Comparison of ENCODE assay signal across 8 cellular contexts in the genomic region with DNA sequence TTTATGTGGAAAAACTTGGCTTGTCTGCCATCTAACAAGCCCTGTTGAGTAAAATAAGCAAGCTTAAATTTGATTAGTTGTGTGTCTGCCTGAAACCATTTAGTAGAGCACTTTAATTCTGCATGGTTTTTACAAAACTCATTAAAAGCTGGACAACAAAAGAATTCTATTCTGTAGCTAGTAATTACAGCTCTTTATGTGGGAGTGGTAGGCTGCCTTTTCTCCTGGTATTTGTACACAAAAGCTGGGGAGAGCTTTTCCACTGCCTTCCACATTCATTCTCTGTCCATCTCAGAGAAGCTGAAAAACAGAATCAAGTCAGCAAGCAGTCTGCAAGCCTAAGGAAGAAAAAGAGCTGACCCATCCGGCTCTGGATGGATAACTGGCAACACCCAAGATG. TPM values are rescaled to one million over a fixed set of nuclear protein-coding genes. Genes with fewer than 3 reads are reported as not detected.
A peak's percentile ranks its signal among the peaks of the same experiment; 100 is the strongest.
DNase-seq lines count a peak whose midpoint lies in the region; ATAC-seq and TF ChIP-seq lines count a peak whose summit lies in the region.

No MANE protein-coding gene starts in this region.

- H3K4me2 ChIP-seq in GM23338 (peak overlapping the region; percentile 86), PC-3 (ENCODE audit: low read length) (peak overlapping the region; percentile 91)

- no peak overlapping the region for H3K27ac Mint-ChIP-seq in GM23338

- H3F3A ChIP-seq in GM23338 (replicated peaks; ENCODE audit: low read depth): peaks cover 4% of the 10 kb centered on the region; the same call in 1 of the 2 replicates
- H3F3A ChIP-seq in PC-3 (ENCODE audit: low read length, unreplicated experiment): peaks cover 17% of the 10 kb centered on the region

- peak overlapping the region; percentile 99 for H3K9ac ChIP-seq in PC-3 (ENCODE audit: low read length)
- H3K9ac ChIP-seq in rectal smooth muscle tissue (ENCODE audit: low read length): peak overlapping the region; percentile 28

- peak overlapping the region; percentile 94 for H3K4me3 Mint-ChIP-seq in GM23338

- H3K27me3 ChIP-seq in GM23338 (ENCODE audit: insufficient read depth): peaks cover 13% of the 10 kb centered on the region
- H3K27me3 ChIP-seq in PC-3 (ENCODE audit: low read length): no peaks in the 10 kb centered on the region
- H3K27me3 ChIP-seq in esophagus (ENCODE audit: control insufficient read depth in 1 of 2, insufficient read depth in 2 of 2, low read length in 2 of 2): no peaks in the 10 kb centered on the region
- H3K27me3 ChIP-seq in rectal smooth muscle tissue (ENCODE audit: control insufficient read depth, insufficient read depth, low read length): no peaks in the 10 kb centered on the region

- H3K4me3 ChIP-seq in GM23338: peak overlapping the region; percentile 80
- peak overlapping the region; percentile 88 for H3K4me3 ChIP-seq in PC-3 (ENCODE audit: low read length)
- peak overlapping the region; percentile 43 to 75 for H3K4me3 ChIP-seq in esophagus (ENCODE audit: low read depth in 1 of 2, low read length in 2 of 2)
- peak overlapping the region; percentile 72 for H3K4me3 ChIP-seq in rectal smooth muscle tissue (ENCODE audit: low read length)

- POLR2A ChIA-PET in PC-3 (lab: Charles Lee; ENCODE audit: unreplicated experiment): interaction anchor here (0.6 to 0.7 kb wide), 6 partner anchors 10 to 119 kb away, joined by 3 to 20 read pairs (median 4); no protein-coding TSS in a partner anchor
- POLR2A ChIA-PET in GM10248 (lab: Yijun Ruan, JAX): interaction anchor here (0.5 to 0.7 kb wide), 2 partner anchors 35 to 580 kb away, joined by 4 read pairs; no protein-coding TSS in a partner anchor

- ATAC-seq in GM23338 (no peak), PC-3 (no peak), HG03439 (IDR thresholded peaks at IDR 0.05; ENCODE audit: unreplicated experiment) (no peak), HG03280 (IDR thresholded peaks at IDR 0.05; ENCODE audit: unreplicated experiment) (no peak)

- H3K9me3 Mint-ChIP-seq in GM23338: no peaks in the 10 kb centered on the region; the same call in 1 of the 3 replicates

- intact Hi-C loops in PC-3 (cut with micrococcal nuclease): loop anchor here (5.0 kb wide), 1 partner anchor 270 kb away; no protein-coding TSS in a partner anchor

- H2AFZ ChIP-seq in GM23338 (no peak overlapping the region), PC-3 (ENCODE audit: low read length) (no peak overlapping the region)

- peaks cover 65% of the 10 kb centered on the region for H3K79me2 ChIP-seq in GM23338 (replicated peaks; ENCODE audit: insufficient read depth)
- H3K79me2 ChIP-seq in PC-3 (ENCODE audit: low read length): peaks cover 66% of the 10 kb centered on the region

- 7 to 25% methylated on average over 1 of the region's 1 CpG for WGBS in esophagus, 2 donors

- H3K9me2 ChIP-seq in GM23338 (ENCODE audit: insufficient read depth) (0 out of 2 replicates have a peak, but pooled peaks cover 3% of the 10 kb centered on the region), PC-3 (replicated peaks; ENCODE audit: low read length) (no peaks in the 10 kb centered on the region)

- DNase-seq in GM23338 (ENCODE audit: low spot score): no peak
- DNase-seq in PC-3: no peak
- DNase-seq in NCI-H526 treated with DMSO at 0.1 percent for 48 hours (lab: John Stamatoyannopoulos, UW): no peak
- DNase-seq in GM10248 (ENCODE audit: extremely low spot score): no peak

- peaks cover 48% of the 10 kb centered on the region for H3K4me1 Mint-ChIP-seq in GM23338

- CTCF ChIA-PET in PC-3 (lab: Charles Lee): interaction anchor here (0.7 to 1.4 kb wide), 2 partner anchors 32 to 318 kb away, joined by 4 to 5 read pairs; no protein-coding TSS in a partner anchor
- CTCF ChIA-PET in GM10248 (lab: Yijun Ruan, JAX): interaction anchor here (0.9 to 1.5 kb wide), 6 partner anchors 9 to 369 kb away, joined by 3 to 5 read pairs (median 4); no protein-coding TSS in a partner anchor

- H3K27ac ChIP-seq in GM23338 (ENCODE audit: low read depth) (no peak overlapping the region), PC-3 (ENCODE audit: low read length) (peak overlapping the region; percentile 98), esophagus (ENCODE audit: low read depth in 2 of 2, low read length in 1 of 2) (peak overlapping the region; percentile 74 to 88), rectal smooth muscle tissue (ENCODE audit: low read depth, low read length) (peak overlapping the region; percentile 87)

- no peak for TF ChIP-seq CTCF in GM23338 (conservative IDR thresholded peaks at IDR 0.05; ENCODE audit: low read depth in 2 of 2)
- TF ChIP-seq CTCF in PC-3 (conservative IDR thresholded peaks at IDR 0.05; ENCODE audit: low read depth, low read length): no peak
- TF ChIP-seq CTCF in GM10248 (IDR thresholded peaks at IDR 0.05; ENCODE audit: control extremely low read depth, extremely low read depth, low read depth, missing control alignments): no peak

- H3K4me1 ChIP-seq in GM23338 (ENCODE audit: insufficient read depth) (peaks cover 56% of the 10 kb centered on the region), PC-3 (ENCODE audit: insufficient read depth, low read length) (peaks cover 71% of the 10 kb centered on the region), esophagus (ENCODE audit: control insufficient read depth in 2 of 2, insufficient read depth in 2 of 2, low read length in 1 of 2) (no peaks in the 10 kb centered on the region), rectal smooth muscle tissue (ENCODE audit: control insufficient read depth, insufficient read depth, low read length) (peaks cover 14% of the 10 kb centered on the region)

- H3K27me3 Mint-ChIP-seq in GM23338 (ENCODE audit: insufficient read depth, low read depth, poor library complexity): peaks cover 11% of the 10 kb centered on the region

- H3K36me3 ChIP-seq in GM23338 (ENCODE audit: insufficient read depth) (peaks cover 12% of the 10 kb centered on the region; the same call in 1 of the 2 replicates), PC-3 (ENCODE audit: low read depth, low read length) (peaks cover 41% of the 10 kb centered on the region), esophagus (ENCODE audit: control insufficient read depth in 2 of 2, insufficient read depth in 2 of 2, low read length in 1 of 2) (peaks cover 0 to 5% of the 10 kb centered on the region in 2 donors), rectal smooth muscle tissue (ENCODE audit: control insufficient read depth, insufficient read depth, low read length) (no peaks in the 10 kb centered on the region)

- BruUV-seq in PC-3 (replicated peaks; lab: Mats Ljungman, UMichigan): no TSS peak

- peaks cover 11% of the 10 kb centered on the region; the same call in 1 of the 2 replicates for H4K20me1 ChIP-seq in GM23338 (replicated peaks; ENCODE audit: insufficient read depth)
- H4K20me1 ChIP-seq in PC-3 (ENCODE audit: low read length): peaks cover 49% of the 10 kb centered on the region

- H3K36me3 Mint-ChIP-seq in GM23338 (ENCODE audit: low read depth): peaks cover 38% of the 10 kb centered on the region

- no peaks in the 10 kb centered on the region for H3K9me3 ChIP-seq in PC-3 (ENCODE audit: low read length)
- H3K9me3 ChIP-seq in esophagus (ENCODE audit: control insufficient read depth in 2 of 2, insufficient read depth in 1 of 2, low read depth in 1 of 2, low read length in 1 of 2): no peaks in the 10 kb centered on the region

TF ChIP-seq in GM23338, 12 proteins besides CTCF, POLR2A, EP300 and RAD21:
- no peak for TF ChIP-seq EZH2phosphoT487 (IDR thresholded peaks at IDR 0.05; ENCODE audit: unreplicated experiment)
- no peak for TF ChIP-seq CREB1 (CRISPR knock-in tag; IDR thresholded peaks at IDR 0.05; ENCODE audit: low read depth)
- TF ChIP-seq ZNF331 (CRISPR knock-in tag; IDR thresholded peaks at IDR 0.05; ENCODE audit: low read depth): no peak
- TF ChIP-seq, protein P1, sequence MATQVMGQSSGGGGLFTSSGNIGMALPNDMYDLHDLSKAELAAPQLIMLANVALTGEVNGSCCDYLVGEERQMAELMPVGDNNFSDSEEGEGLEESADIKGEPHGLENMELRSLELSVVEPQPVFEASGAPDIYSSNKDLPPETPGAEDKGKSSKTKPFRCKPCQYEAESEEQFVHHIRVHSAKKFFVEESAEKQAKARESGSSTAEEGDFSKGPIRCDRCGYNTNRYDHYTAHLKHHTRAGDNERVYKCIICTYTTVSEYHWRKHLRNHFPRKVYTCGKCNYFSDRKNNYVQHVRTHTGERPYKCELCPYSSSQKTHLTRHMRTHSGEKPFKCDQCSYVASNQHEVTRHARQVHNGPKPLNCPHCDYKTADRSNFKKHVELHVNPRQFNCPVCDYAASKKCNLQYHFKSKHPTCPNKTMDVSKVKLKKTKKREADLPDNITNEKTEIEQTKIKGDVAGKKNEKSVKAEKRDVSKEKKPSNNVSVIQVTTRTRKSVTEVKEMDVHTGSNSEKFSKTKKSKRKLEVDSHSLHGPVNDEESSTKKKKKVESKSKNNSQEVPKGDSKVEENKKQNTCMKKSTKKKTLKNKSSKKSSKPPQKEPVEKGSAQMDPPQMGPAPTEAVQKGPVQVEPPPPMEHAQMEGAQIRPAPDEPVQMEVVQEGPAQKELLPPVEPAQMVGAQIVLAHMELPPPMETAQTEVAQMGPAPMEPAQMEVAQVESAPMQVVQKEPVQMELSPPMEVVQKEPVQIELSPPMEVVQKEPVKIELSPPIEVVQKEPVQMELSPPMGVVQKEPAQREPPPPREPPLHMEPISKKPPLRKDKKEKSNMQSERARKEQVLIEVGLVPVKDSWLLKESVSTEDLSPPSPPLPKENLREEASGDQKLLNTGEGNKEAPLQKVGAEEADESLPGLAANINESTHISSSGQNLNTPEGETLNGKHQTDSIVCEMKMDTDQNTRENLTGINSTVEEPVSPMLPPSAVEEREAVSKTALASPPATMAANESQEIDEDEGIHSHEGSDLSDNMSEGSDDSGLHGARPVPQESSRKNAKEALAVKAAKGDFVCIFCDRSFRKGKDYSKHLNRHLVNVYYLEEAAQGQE (IDR thresholded peaks at IDR 0.05; ENCODE audit: unreplicated experiment): no peak

RNA-seq across cellular contexts. Expression of a gene that starts 1.8 kb away (rescaled TPM):
- total RNA-seq in GM23338 (2014; rRNA removed; shearing (Covaris generic)): 35.5 and 36.8 TPM in 2 replicates
- polyA plus RNA-seq in GM23338 (2016; fragmentation: Nextera tagmentation; extraction: Ambion mirVana) (17.9 and 19.5 TPM in 2 replicates), esophagus (10 to 100 TPM; 33.6 to 53.3 TPM)
- total RNA-seq in PC-3 (2014; rRNA removed): 127 and 146 TPM in 2 replicates
